ENCODE assay signal across 1 cellular context in genomic region chr4:4343038-4343437, GRCh38.
A peak's percentile ranks its signal among the peaks of the same experiment; 100 is the strongest.
TF ChIP-seq lines count a peak whose summit lies in the region.

No MANE protein-coding gene starts in this region.

TF ChIP-seq in K562, 482 proteins besides CTCF, POLR2A, EP300 and RAD21:
- TF ChIP-seq ZNF24 (IDR thresholded peaks at IDR 0.05) (peak; percentile 51; the same call in 1 of the 2 replicates), ZNF263 (CRISPR knock-in tag; IDR thresholded peaks at IDR 0.05; ENCODE audit: borderline replicate concordance) (no peak)
